ENCODE assay signal across 28 cellular contexts in genomic region chr9:17013010-17013409, GRCh38.
"Had no signal": no experiment of that assay in that cellular context is flagged by ENCODE, and none has a peak within 500 bp of the region (broad histone marks: within the 10 kb centered on the region; RNA-seq: fewer than 3 reads in every experiment).

No MANE protein-coding gene starts in this region.

- DNase-seq: activated CD4-positive, alpha-beta T cell treated with anti-CD3 and anti-CD28 coated beads, Interleukin-2, amount 10 ng/mL, durations not matched to agents 24 days and 14 days; activated CD4-positive, alpha-beta T cell treated with anti-CD3 and anti-CD28 coated beads, Interleukin-2, amount 50 U/mL, for 4 hours; activated CD8-positive, alpha-beta T cell treated with anti-CD3 and anti-CD28 coated beads for 36 hours; activated effector memory CD4-positive, alpha-beta T cell treated with anti-CD3 and anti-CD28 coated beads, Interleukin-2, amount 50 U/mL, for 16 hours; activated naive CD4-positive, alpha-beta T cell; activated naive CD4-positive, alpha-beta T cell treated with anti-CD3 and anti-CD28 coated beads, Interleukin-2, amount 50 U/mL, for 16 hours; activated naive CD8-positive, alpha-beta T cell treated with anti-CD3 and anti-CD28 coated beads for 36 hours; activated T-cell treated with anti-CD3 and anti-CD28 coated beads, Interleukin-2, amount 50 U/mL, for 1 hour; activated T-cell treated with anti-CD3 and anti-CD28 coated beads, Interleukin-2, amount 50 U/mL, for 72 hours; amniotic stem cell; aorta; brain microvascular endothelial cell; Kasumi-1; MM.1S; MV-4-11; NCI-H1092; NCI-H1436 treated with DMSO at 0.1 percent for 48 hours; NCI-H1694 treated with DMSO at 0.1 percent for 48 hours; NCI-H2029; NCI-H345; NCI-H524 treated with DMSO at 0.1 percent for 48 hours; SHP77; SJCRH30; T1000; WERI-Rb-1 had no signal

- H3K36me3 ChIP-seq: brain microvascular endothelial cell, cardiac muscle cell, SJCRH30, WERI-Rb-1 had no signal

- H3K9me3 ChIP-seq: SJCRH30 had no signal

- H3K27me3 ChIP-seq: brain microvascular endothelial cell, SJCRH30 had no signal

- ATAC-seq: activated CD8-positive, alpha-beta T cell treated with anti-CD3 and anti-CD28 coated beads for 36 hours; activated T-cell treated with anti-CD3 and anti-CD28 coated beads, Interleukin-2, amount 50 U/mL, for 72 hours; activated T-helper 17 cell treated with anti-CD3 and anti-CD28 coated beads, Interleukin-2, amount 50 U/mL, for 72 hours had no signal

- H3K4me3 ChIP-seq: cardiac muscle cell, SJCRH30, SK-N-MC had no signal

- H3K4me1 ChIP-seq: SJCRH30 had no signal

- H3K27ac ChIP-seq: brain microvascular endothelial cell, cardiac muscle cell, SJCRH30, SK-N-MC, WERI-Rb-1 had no signal
